10 cellular contexts compared by ENCODE assay signal in the genomic region with DNA sequence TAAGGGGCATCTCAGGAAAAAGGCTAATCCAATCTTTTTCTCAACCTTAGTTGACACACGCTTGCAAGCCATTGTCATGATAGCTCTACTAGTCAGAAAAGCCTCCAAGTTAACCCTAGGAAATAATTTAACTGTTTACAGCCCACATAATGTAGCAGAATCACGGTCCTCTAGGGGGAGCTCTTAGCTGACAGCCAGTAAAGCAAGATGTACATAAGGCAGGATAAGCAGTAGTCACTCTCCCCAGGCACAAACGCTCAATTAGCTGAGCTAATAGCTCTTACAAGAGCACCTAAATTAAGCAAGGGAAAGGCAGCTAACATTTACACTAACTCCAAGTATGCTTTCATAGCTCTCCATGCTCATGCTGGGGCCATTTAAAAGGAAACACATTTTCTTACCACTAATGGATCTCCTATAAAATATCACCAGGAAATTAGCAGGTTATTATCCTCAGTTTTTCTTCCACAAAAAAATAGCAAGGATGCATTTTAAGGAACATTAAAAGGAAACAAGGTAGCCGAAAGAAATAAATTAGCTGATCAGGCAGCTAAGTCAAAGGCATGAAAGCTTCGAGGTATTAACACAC. TPM values are rescaled to one million over a fixed set of nuclear protein-coding genes. Genes with fewer than 3 reads are reported as not detected.
A peak's percentile ranks its signal among the peaks of the same experiment; 100 is the strongest.
DNase-seq lines count a peak whose midpoint lies in the region; ATAC-seq and TF ChIP-seq lines count a peak whose summit lies in the region.
"Had no signal": no experiment of that assay in that cellular context is flagged by ENCODE, and none has a peak within 500 bp of the region (broad histone marks: within the 10 kb centered on the region; RNA-seq: fewer than 3 reads in every experiment).

No MANE protein-coding gene starts in this region.

- no peak overlapping the region for H3K4me3 Mint-ChIP-seq in endothelial cell (ENCODE audit: unreplicated experiment)

- H3K27me3 ChIP-seq in gastroesophageal sphincter, result no peaks in the 10 kb centered on the region

- H3K9me3 Mint-ChIP-seq in endothelial cell (ENCODE audit: unreplicated experiment), result no peaks in the 10 kb centered on the region

- H3K27ac Mint-ChIP-seq in endothelial cell (ENCODE audit: unreplicated experiment), result no peak overlapping the region

- H3K9me3 ChIP-seq in gastroesophageal sphincter, result no peaks in the 10 kb centered on the region

- TF ChIP-seq EP300 in gastroesophageal sphincter (IDR thresholded peaks at IDR 0.05), result no peak

- no peak for DNase-seq in AG09309 (ENCODE audit: low read depth)
- DNase-seq in EH (ENCODE audit: low read depth), result peak; percentile 12
- DNase-seq in NCI-H748 treated with DMSO at 0.1 percent for 48 hours (lab: John Stamatoyannopoulos, UW), result peak; percentile 2
- no peak for DNase-seq in endothelial cell (ENCODE audit: low spot score)
- DNase-seq in NCI-H226, result no peak
- DNase-seq in DMS153 (lab: John Stamatoyannopoulos, UW), result no peak
- no peak for DNase-seq in NCI-H1436 (lab: John Stamatoyannopoulos, UW)
- DNase-seq: aorta, SIG-M5 had no signal

- no peaks in the 10 kb centered on the region for H3K27me3 Mint-ChIP-seq in endothelial cell (ENCODE audit: unreplicated experiment)

- TF ChIP-seq CTCF in AG09309 (IDR thresholded peaks at IDR 0.05; ENCODE audit: control insufficient read depth, insufficient read depth, low read depth, low read length, missing control alignments) (peak; percentile 46), endothelial cell (IDR thresholded peaks at IDR 0.05; ENCODE audit: unreplicated experiment) (peak; percentile 23), gastroesophageal sphincter (IDR thresholded peaks at IDR 0.05) (peak in 1 of 4 experiments; percentile 12)

- peaks cover 5% of the 10 kb centered on the region for H3K36me3 Mint-ChIP-seq in endothelial cell (ENCODE audit: low read depth, unreplicated experiment)

- ATAC-seq in gastroesophageal sphincter, result no peak

- no peaks in the 10 kb centered on the region for H3K36me3 ChIP-seq in gastroesophageal sphincter

- 63 to 69% methylated on average over 2 to 5 of the region's 5 CpGs for WGBS in gastroesophageal sphincter (ENCODE audit: low coverage in 1 of 2), 2 donors

- no peaks in the 10 kb centered on the region for H3K4me1 Mint-ChIP-seq in endothelial cell (ENCODE audit: unreplicated experiment)

- TF ChIP-seq POLR2A in gastroesophageal sphincter (IDR thresholded peaks at IDR 0.05), result no peak

- no peaks in the 10 kb centered on the region for H3K4me1 ChIP-seq in gastroesophageal sphincter

- H3K4me3 ChIP-seq in AG09309 (ENCODE audit: control insufficient read depth, low read depth, low read length) (no peak overlapping the region), gastroesophageal sphincter (no peak overlapping the region)

- H3K27ac ChIP-seq in gastroesophageal sphincter, result no peak overlapping the region

RNA-seq across cellular contexts. Expression of a gene that starts 33.7 kb away (rescaled TPM):
- 10.4 TPM for total RNA-seq in endothelial cell (ENCODE audit: unreplicated experiment)
- 1 to 10 TPM; 3.0 to 6.3 (median 4.0) TPM for total RNA-seq in gastroesophageal sphincter

RNA-seq across cellular contexts. Expression of a gene that starts 45.0 kb away (rescaled TPM):
- total RNA-seq in endothelial cell (ENCODE audit: unreplicated experiment) (3.5 TPM), gastroesophageal sphincter (1 to 10 TPM; 3.5 to 5.7 (median 5.0) TPM)

RNA-seq across cellular contexts. Expression of a gene that starts 55.7 kb away (rescaled TPM):
- total RNA-seq in endothelial cell (ENCODE audit: unreplicated experiment) (7.8 TPM), gastroesophageal sphincter (10 to 100 TPM in 2 of 4 donors, 1 to 10 TPM in 2; 6.2 to 15.1 (median 9.7) TPM)

Comparison
In these comparisons a context has a peak if more than half of its experiments do, and no peak if none do; other contexts are left out.
1. DNase-seq: peak in EH (single experiment) and NCI-H748 treated with DMSO at 0.1 percent for 48 hours (single experiment); none in AG09309 (single experiment), endothelial cell (single experiment), NCI-H226 (single experiment), DMS153 (single experiment) and NCI-H1436 (single experiment).